9 cellular contexts compared by ENCODE assay signal in genomic region chr6:85592044-85592443, GRCh38. TPM values are rescaled to one million over a fixed set of nuclear protein-coding genes. Genes with fewer than 3 reads are reported as not detected.
DNase-seq lines count a peak whose midpoint lies in the region; ATAC-seq, FAIRE-seq and TF ChIP-seq lines count a peak whose summit lies in the region.
"Had no signal": no experiment of that assay in that cellular context is flagged by ENCODE, and none has a peak within 500 bp of the region (broad histone marks: within the 10 kb centered on the region; RNA-seq: fewer than 3 reads in every experiment).

No MANE protein-coding gene starts in this region.

- BruUV-seq in K562 (replicated peaks; lab: Mats Ljungman, UMichigan): no TSS peak

- H4K20me1 ChIP-seq in BLaER1: no peaks in the 10 kb centered on the region
- H4K20me1 ChIP-seq in K562 (replicated peaks; ENCODE audit: control insufficient read depth, insufficient read depth, low read length): no peaks in the 10 kb centered on the region

- H3K9ac ChIP-seq in BLaER1 (no peak overlapping the region), K562 (ENCODE audit: insufficient read depth in 1 of 2, low read depth in 2 of 2, low read length in 2 of 2) (peak overlapping the region in 1 of 2 experiments; percentile 19; a peak in 1 of 4 replicates)

- H3K4me3 Mint-ChIP-seq in naive thymus-derived CD8-positive, alpha-beta T cell: peak overlapping the region; percentile 92 to 99 (median 96)

- H3K4me1 ChIP-seq in BLaER1 (peaks cover 11% of the 10 kb centered on the region; the same call in 1 of the 2 replicates), K562 (replicated peaks in 1 of 2; ENCODE audit: control insufficient read depth in 2 of 2, insufficient read depth in 2 of 2, low read length in 2 of 2) (peaks cover 13 to 16% of the 10 kb centered on the region in 2 experiments; a peak in 4 of 5 replicates)

- H3K4me3 ChIP-seq in BLaER1 (peak overlapping the region; percentile 76; the same call in 1 of the 2 replicates), HL-60 (replicated peaks; ENCODE audit: insufficient read depth, low read length) (peak overlapping the region; percentile 83; the same call in 1 of the 2 replicates), K562 (peak overlapping the region; percentile 92; the same call in 1 of the 2 replicates)

- intact Hi-C loops in K562 (cut with micrococcal nuclease): loop anchor here (2.0 to 5.0 kb wide), 2 partner anchors 51 to 85 kb away; partner anchors contain the start of gene SYNCRIP
- intact Hi-C loops in posterior vena cava (cut with DNase I): no loop called here

- WGBS in K562 (ENCODE audit: insufficient coverage, low coverage, missing lambda C conversion rate): 84% methylated on average over 2 of the region's 2 CpGs

- H3K27ac ChIP-seq in BLaER1: no peak overlapping the region
- no peak overlapping the region for H3K27ac ChIP-seq in HL-60 (replicated peaks)
- H3K27ac ChIP-seq in K562 (ENCODE audit: extremely low read depth, low read depth, low read length): no peak overlapping the region

- CTCF ChIA-PET in K562 (lab: Yijun Ruan, JAX; ENCODE audit: low intra/inter-chr PET ratio): no interaction called here

- H3K27me3 Mint-ChIP-seq in naive thymus-derived CD8-positive, alpha-beta T cell: no peaks in the 10 kb centered on the region

- peaks cover 27 to 64% (median 53%) of the 10 kb centered on the region in 4 donors for H3K4me1 Mint-ChIP-seq in naive thymus-derived CD8-positive, alpha-beta T cell

- no peak for ATAC-seq in K562
- no peak for ATAC-seq in naive thymus-derived CD8-positive, alpha-beta T cell

- POLR2A ChIA-PET in K562 (lab: Yijun Ruan, JAX): interaction anchor here (0.7 to 2.7 kb wide), 2 partner anchors 40 to 86 kb away, joined by 3 to 32 read pairs; no protein-coding TSS in a partner anchor
- POLR2A ChIA-PET in naive thymus-derived CD8-positive, alpha-beta T cell (lab: Charles Lee): interaction anchor here (0.6 to 5.2 kb wide), 3 partner anchors 51 to 85 kb away, joined by 5 to 90 read pairs (median 6); partner anchors contain the start of gene SYNCRIP

- no peak for TF ChIP-seq POLR2A in K562 (conservative IDR thresholded peaks at IDR 0.05)

- H3K36me3 ChIP-seq in BLaER1: peaks cover 11% of the 10 kb centered on the region; the same call in 1 of the 2 replicates
- peaks cover 20% of the 10 kb centered on the region; the same call in 2 of the 3 replicates for H3K36me3 ChIP-seq in K562 (ENCODE audit: control insufficient read depth, insufficient read depth, low read length)

- in situ Hi-C loops in K562 (cut with MboI): no loop called here

- FAIRE-seq in K562 (lab: Jason Lieb, UNC): no peak
- FAIRE-seq in urothelium cell line (lab: Jason Lieb, UNC): no peak

- no peak for TF ChIP-seq RAD21 in K562 (CRISPR knock-in tag; conservative IDR thresholded peaks at IDR 0.05 in 1 of 2, IDR thresholded peaks at IDR 0.05 in 1 of 2)

- no peak for TF ChIP-seq EP300 in K562 (IDR thresholded peaks at IDR 0.05; ENCODE audit: low read length)

- no peak overlapping the region for H2AFZ ChIP-seq in K562 (ENCODE audit: low read depth, low read length)

- H3K27me3 ChIP-seq in BLaER1 (no peaks in the 10 kb centered on the region), HL-60 (ENCODE audit: insufficient read depth, poor library complexity, severe bottlenecking) (no peaks in the 10 kb centered on the region), K562 (ENCODE audit: control insufficient read depth in 2 of 2, insufficient read depth in 2 of 2, low read length in 2 of 2) (no peaks in the 10 kb centered on the region)

- DNase-seq in HL-60 (ENCODE audit: low read depth in 1 of 2, low spot score in 1 of 2) (no peak), K562 (ENCODE audit: extremely low read depth in 1 of 4, low spot score in 3 of 4) (no peak), ureter (ENCODE audit: low spot score) (no peak), NCI-H345 (lab: John Stamatoyannopoulos, UW) (no peak), posterior vena cava (ENCODE audit: low spot score) (no peak), urothelium cell line (ENCODE audit: low spot score) (no peak)
- no peak for DNase-seq in naive thymus-derived CD8-positive, alpha-beta T cell
- DNase-seq: SHP77 had no signal

- peaks cover 0 to 5% (median 0%) of the 10 kb centered on the region in 9 donors for H3K9me3 Mint-ChIP-seq in naive thymus-derived CD8-positive, alpha-beta T cell

- peaks cover 25% of the 10 kb centered on the region for H3K9me3 ChIP-seq in BLaER1
- H3K9me3 ChIP-seq in K562 (replicated peaks; ENCODE audit: control insufficient read depth, insufficient read depth, low read depth, low read length): peaks cover 3% of the 10 kb centered on the region

- H3K9me1 ChIP-seq in K562 (ENCODE audit: control insufficient read depth, insufficient read depth, low read length): no peaks in the 10 kb centered on the region

- H3K4me2 ChIP-seq in BLaER1 (peak overlapping the region; percentile 67), K562 (ENCODE audit: insufficient read depth, low read length) (peak overlapping the region; percentile 95)

- TF ChIP-seq CTCF in HL-60 (IDR thresholded peaks at IDR 0.05; ENCODE audit: insufficient read depth, low read length) (no peak), K562 (IDR thresholded peaks at IDR 0.05 in 2 of 3, conservative IDR thresholded peaks at IDR 0.05 in 1 of 3; ENCODE audit: insufficient read depth in 2 of 3, low read depth in 1 of 3, low read length in 3 of 3) (no peak)

- H3K36me3 Mint-ChIP-seq in naive thymus-derived CD8-positive, alpha-beta T cell: peaks cover 0 to 18% (median 15%) of the 10 kb centered on the region in 3 donors

- peak overlapping the region; percentile 2 to 98 (median 51) for H3K27ac Mint-ChIP-seq in naive thymus-derived CD8-positive, alpha-beta T cell

- peaks cover 81% of the 10 kb centered on the region for H3K79me2 ChIP-seq in K562 (ENCODE audit: control insufficient read depth, insufficient read depth, low read length)

TF ChIP-seq in K562, 482 proteins besides CTCF, POLR2A, EP300 and RAD21:
- peak; percentile 80 for TF ChIP-seq ZNF75A (CRISPR knock-in tag; IDR thresholded peaks at IDR 0.05)
- no peak for TF ChIP-seq RBM39 (optimal IDR thresholded peaks at IDR 0.05; ENCODE audit: low read depth, low read length)

RNA-seq across cellular contexts. Expression of gene SNX14, which starts 1.6 kb away (rescaled TPM):
- 102 and 244 TPM in 2 replicates for total RNA-seq in K562 (2011; cell fraction: chromatin; rRNA removed; ENCODE audit: low replicate concordance)
- total RNA-seq in K562 (2011; cell fraction: nucleolus; rRNA removed): 82.4 and 99.2 TPM in 2 replicates
- 108 and 129 TPM in 2 replicates for total RNA-seq in K562 (2011; cell fraction: nucleoplasm; rRNA removed)
- total RNA-seq in K562 (2014; rRNA removed): 66.3 and 84.2 TPM in 2 replicates
- 134 and 138 TPM in 2 replicates for total RNA-seq in K562 (2014; rRNA removed; fragmentation: Illumina TruSeq; extraction: Trizol)
- total RNA-seq in K562 (2015; rRNA removed; fragmentation: Illumina TruSeq; extraction: Trizol): 131 and 140 TPM in 2 replicates
- 66.1 and 72.7 TPM in 2 replicates for total RNA-seq in K562 (2021)
- polyA plus RNA-seq in K562 (2011; rRNA removed): 96.1 and 125 TPM in 2 replicates
- 28.6 and 35.4 TPM in 2 replicates for polyA plus RNA-seq in K562 (2011; cell fraction: cytosol; rRNA removed)
- polyA plus RNA-seq in K562 (2011; cell fraction: nucleus; rRNA removed): 54.9 and 67.4 TPM in 2 replicates
- polyA plus RNA-seq in K562 (2012): 60.9 and 75.4 TPM in 2 replicates
- polyA plus RNA-seq in K562 (2014; fragmentation: Illumina TruSeq; extraction: Trizol): 68.8 and 71.2 TPM in 2 replicates
- 10 to 100 TPM; 46.5 to 61.1 TPM for polyA plus RNA-seq in K562 (2014; fragmentation: Nextera tagmentation; extraction: Ambion mirVana)
- polyA plus RNA-seq in K562 (2014; rRNA removed): 63.1 and 72.1 TPM in 2 replicates
- polyA minus RNA-seq in K562 (2011; rRNA and poly(A)+ RNA removed): 149 and 151 TPM in 2 replicates
- polyA minus RNA-seq in K562 (2011; cell fraction: cytosol; rRNA and poly(A)+ RNA removed): 38.2 and 52.5 TPM in 2 replicates
- 72.2 and 76.3 TPM in 2 replicates for polyA minus RNA-seq in K562 (2011; cell fraction: nucleus; rRNA and poly(A)+ RNA removed)
- total RNA-seq in naive thymus-derived CD8-positive, alpha-beta T cell: 10 to 100 TPM; 82.1 to 84.1 TPM
- polyA plus RNA-seq in naive thymus-derived CD8-positive, alpha-beta T cell: 10 to 100 TPM; 40.9 to 54.6 (median 45.7) TPM
- 99.2 TPM for total RNA-seq in ureter
- total RNA-seq in posterior vena cava: 10 to 100 TPM; 74.2 to 77.0 TPM

RNA-seq across cellular contexts. Expression of gene SYNCRIP, which starts 50.6 kb away (rescaled TPM):
- 54.8 and 178 TPM in 2 replicates for total RNA-seq in K562 (2011; cell fraction: chromatin; rRNA removed; ENCODE audit: low replicate concordance)
- 19.3 and 24.5 TPM in 2 replicates for total RNA-seq in K562 (2011; cell fraction: nucleolus; rRNA removed)
- 46.9 and 86.5 TPM in 2 replicates for total RNA-seq in K562 (2011; cell fraction: nucleoplasm; rRNA removed)
- total RNA-seq in K562 (2014; rRNA removed) (78.0 and 82.5 TPM in 2 replicates), K562 (2014; rRNA removed; fragmentation: Illumina TruSeq; extraction: Trizol) (171 and 210 TPM in 2 replicates), K562 (2015; rRNA removed; fragmentation: Illumina TruSeq; extraction: Trizol) (149 and 155 TPM in 2 replicates), K562 (2021) (120 and 144 TPM in 2 replicates), ureter (124 TPM), posterior vena cava (100 to 1,000 TPM; 113 to 147 TPM)
- polyA plus RNA-seq in K562 (2011; rRNA removed) (25.7 and 46.5 TPM in 2 replicates), K562 (2014; fragmentation: Illumina TruSeq; extraction: Trizol) (272 and 295 TPM in 2 replicates), K562 (2014; fragmentation: Nextera tagmentation; extraction: Ambion mirVana) (100 to 1,000 TPM; 124 to 140 TPM), K562 (2014; rRNA removed) (71.4 and 81.9 TPM in 2 replicates)
- polyA plus RNA-seq in K562 (2011; cell fraction: cytosol; rRNA removed): 5.0 and 11.6 TPM in 2 replicates
- polyA plus RNA-seq in K562 (2011; cell fraction: nucleus; rRNA removed): 14.5 and 19.5 TPM in 2 replicates
- polyA plus RNA-seq in K562 (2012): 68.7 and 116 TPM in 2 replicates
- polyA minus RNA-seq in K562 (2011; rRNA and poly(A)+ RNA removed): 103 and 112 TPM in 2 replicates
- 28.6 and 30.7 TPM in 2 replicates for polyA minus RNA-seq in K562 (2011; cell fraction: cytosol; rRNA and poly(A)+ RNA removed)
- polyA minus RNA-seq in K562 (2011; cell fraction: nucleus; rRNA and poly(A)+ RNA removed): 33.7 and 55.8 TPM in 2 replicates
- 100 to 1,000 TPM in 1 of 2 experiments, 10 to 100 TPM in 1; 95.1 to 103 TPM for total RNA-seq in naive thymus-derived CD8-positive, alpha-beta T cell
- polyA plus RNA-seq in naive thymus-derived CD8-positive, alpha-beta T cell: 10 to 100 TPM; 68.6 to 80.9 (median 70.7) TPM
